ENCODE assay signal across 8 cellular contexts in genomic region chr16:29594926-29595838, GRCh38.
DNase-seq lines count a peak whose midpoint lies in the region; FAIRE-seq and TF ChIP-seq lines count a peak whose summit lies in the region.
"Not testable (repeated sequence)": the region's sequence is repeated elsewhere in the genome, so short reads cannot be mapped to it uniquely, and the experiment has no call there.

No MANE protein-coding gene starts in this region.

- not testable (repeated sequence) for H3K27me3 ChIP-seq in CD8-positive, alpha-beta memory T cell (ENCODE audit: insufficient read depth, low read length, poor library complexity, severe bottlenecking); H1 (replicated peaks in 1 of 4; ENCODE audit: control insufficient read depth in 3 of 4, extremely low read depth in 1 of 4, insufficient read depth in 3 of 4, low read length in 3 of 4); mesendoderm (ENCODE audit: insufficient read depth, low read length, poor library complexity)

- H3K4me3 ChIP-seq in CD8-positive, alpha-beta memory T cell (ENCODE audit: low read length), result peak overlapping the region; percentile 72
- H3K4me3 ChIP-seq in H1 (ENCODE audit: extremely low read depth in 1 of 4, insufficient read depth in 2 of 4, low read depth in 3 of 4, low read length in 4 of 4), result peak overlapping the region; percentile 61 to 85 (median 68)
- peak overlapping the region; percentile 68 for H3K4me3 ChIP-seq in mesendoderm (ENCODE audit: low read length)

- H3K18ac ChIP-seq in H1 (ENCODE audit: extremely low read depth, low read length) (peak overlapping the region; percentile 83), mesendoderm (ENCODE audit: low read length) (peak overlapping the region; percentile 46)

- CTCF ChIA-PET in CD8-positive, alpha-beta memory T cell (lab: Charles Lee), result interaction anchor here (0.6 kb wide), 1 partner anchor 1667 kb away, joined by 4 read pairs; no protein-coding TSS in a partner anchor
- CTCF ChIA-PET in H1 (lab: Charles Lee; ENCODE audit: partially characterized antibody), result not testable (repeated sequence)

- not testable (repeated sequence) for H2AFZ ChIP-seq in H1 (ENCODE audit: low read length)

- not testable (repeated sequence) for H3K23me2 ChIP-seq in H1 (ENCODE audit: low read depth, low read length)

- peak overlapping the region; percentile 53 to 66 for H3K4me2 ChIP-seq in H1 (ENCODE audit: insufficient read depth in 1 of 2, low read depth in 2 of 2, low read length in 2 of 2)
- peak overlapping the region; percentile 48 for H3K4me2 ChIP-seq in mesendoderm (ENCODE audit: low read length)

- peaks cover 16% of the 10 kb centered on the region for H3K4me1 ChIP-seq in CD8-positive, alpha-beta memory T cell (ENCODE audit: insufficient read depth, low read length)
- H3K4me1 ChIP-seq in H1 (replicated peaks in 1 of 4; ENCODE audit: control insufficient read depth in 3 of 4, insufficient read depth in 4 of 4, low read length in 3 of 4); mesendoderm (ENCODE audit: control insufficient read depth, low read depth, low read length): not testable (repeated sequence)

- not testable (repeated sequence) for H2BK12ac ChIP-seq in H1 (ENCODE audit: low read depth, low read length)

- not testable (repeated sequence) for H2BK120ac ChIP-seq in H1 (replicated peaks; ENCODE audit: low read depth, low read length); mesendoderm (ENCODE audit: low read depth, low read length)

- not testable (repeated sequence) for TF ChIP-seq EP300 in H1 (IDR thresholded peaks at IDR 0.05; ENCODE audit: borderline replicate concordance in 1 of 2, low read depth in 2 of 2, low read length in 2 of 2)

- H3K4ac ChIP-seq in H1 (replicated peaks; ENCODE audit: insufficient read length, low read depth, low read length); mesendoderm (ENCODE audit: low read depth, low read length): not testable (repeated sequence)

- not testable (repeated sequence) for H3K79me1 ChIP-seq in H1 (ENCODE audit: low read depth, low read length); mesendoderm (ENCODE audit: low read length)

- H2BK5ac ChIP-seq in H1 (ENCODE audit: low read depth, low read length), result peak overlapping the region; percentile 81; the same call in 1 of the 2 replicates
- H2BK5ac ChIP-seq in mesendoderm (ENCODE audit: low read length), result not testable (repeated sequence)

- peak overlapping the region in 3 of 4 experiments; percentile 65 to 86 (median 78) for H3K9ac ChIP-seq in H1 (replicated peaks in 1 of 4; ENCODE audit: extremely low read depth in 1 of 4, low read depth in 3 of 4, low read length in 3 of 4)
- H3K9ac ChIP-seq in mesendoderm (ENCODE audit: low read length), result peak overlapping the region; percentile 89

- peak in 1 of 2 experiments; percentile 60; a peak in 2 of 3 replicates for TF ChIP-seq POLR2A in H1 (IDR thresholded peaks at IDR 0.05; ENCODE audit: control extremely low read depth in 1 of 2, low read depth in 2 of 2, low read length in 2 of 2)

- H4K5ac ChIP-seq in H1 (ENCODE audit: insufficient read length, low read depth, low read length), result peak overlapping the region; percentile 60
- not testable (repeated sequence) for H4K5ac ChIP-seq in mesendoderm (ENCODE audit: low read length)

- TF ChIP-seq CTCF in GM20000 (IDR thresholded peaks at IDR 0.05; ENCODE audit: extremely low read depth, missing control alignments); H1 (IDR thresholded peaks at IDR 0.05; ENCODE audit: control extremely low read depth in 1 of 3, insufficient read depth in 1 of 3, low read depth in 1 of 3, low read length in 3 of 3): not testable (repeated sequence)

- not testable (repeated sequence) for H2BK15ac ChIP-seq in H1 (ENCODE audit: low read length); mesendoderm (replicated peaks; ENCODE audit: low read depth)

- 2% methylated on average over 51 of the region's 91 CpGs; no CpG with 5 or more reads in 1 of the 2 experiments for WGBS in H1 (ENCODE audit: extremely low coverage in 1 of 2, insufficient coverage in 1 of 2, insufficient read length in 1 of 2, insufficient replicate concordance in 2 of 2, low coverage in 1 of 2, low lambda C conversion rate in 2 of 2, missing lambda C conversion rate in 1 of 2), 2 experiments
- WGBS in mesendoderm (ENCODE audit: extremely low coverage, insufficient coverage, low lambda C conversion rate), result no CpG with 5 or more reads among the region's 91 CpGs

- H3K36me3 ChIP-seq in CD8-positive, alpha-beta memory T cell (ENCODE audit: insufficient read depth, low read length); H1 (ENCODE audit: control insufficient read depth in 2 of 4, insufficient read depth in 4 of 4, low read length in 3 of 4); mesendoderm (ENCODE audit: control insufficient read depth, insufficient read depth, low read length): not testable (repeated sequence)

- peaks cover 23 to 43% (median 29%) of the 10 kb centered on the region in 3 donors for H3K4me1 Mint-ChIP-seq in CD8-positive, alpha-beta memory T cell

- not testable (repeated sequence) for H3K36me3 Mint-ChIP-seq in CD8-positive, alpha-beta memory T cell

- H3K4me3 Mint-ChIP-seq in CD8-positive, alpha-beta memory T cell, result peak overlapping the region; percentile 79 to 94 (median 84)

- not testable (repeated sequence) for H3K23ac ChIP-seq in H1 (ENCODE audit: insufficient read length); mesendoderm (ENCODE audit: low read length)

- H4K91ac ChIP-seq in H1 (replicated peaks; ENCODE audit: insufficient read length, low read length), result not testable (repeated sequence)

- not testable (repeated sequence) for H2AK5ac ChIP-seq in H1 (ENCODE audit: low read depth, low read length); mesendoderm (ENCODE audit: low read length)

- not testable (repeated sequence) for H3K9me3 ChIP-seq in CD8-positive, alpha-beta memory T cell (ENCODE audit: low read length); H1 (ENCODE audit: insufficient read depth in 2 of 2, low read depth in 1 of 2, low read length in 1 of 2)

- H3K9me3 Mint-ChIP-seq in CD8-positive, alpha-beta memory T cell, result not testable (repeated sequence)

- H2BK20ac ChIP-seq in H1 (ENCODE audit: low read length), result not testable (repeated sequence)

- H3K56ac ChIP-seq in H1 (replicated peaks; ENCODE audit: insufficient read length, low read depth, low read length), result not testable (repeated sequence)
- H3K56ac ChIP-seq in mesendoderm (ENCODE audit: low read length), result peak overlapping the region; percentile 97

- not testable (repeated sequence) for FAIRE-seq in H1 (lab: Jason Lieb, UNC)

- POLR2A ChIA-PET in CD8-positive, alpha-beta memory T cell (lab: Charles Lee), result interaction anchor here (0.5 to 1.0 kb wide), 5 partner anchors 18 to 1523 kb away, joined by 3 to 11 read pairs (median 7); no protein-coding TSS in a partner anchor
- POLR2A ChIA-PET in H1 (lab: Charles Lee; ENCODE audit: partially characterized antibody), result interaction anchor here (0.7 to 2.2 kb wide), 3 partner anchors 18 to 84 kb away, joined by 3 to 9 read pairs (median 7); partner anchors contain the start of gene QPRT

- H4K8ac ChIP-seq in H1 (ENCODE audit: extremely low read depth, insufficient read depth, low read length), result 0 out of 2 replicates have a peak overlapping the region, but pooled peaks have one; percentile 80
- H4K8ac ChIP-seq in mesendoderm (ENCODE audit: low read depth, low read length), result not testable (repeated sequence)

- not testable (repeated sequence) for H4K20me1 ChIP-seq in H1 (replicated peaks in 1 of 2; ENCODE audit: control insufficient read depth in 1 of 2, insufficient read depth in 2 of 2, low read length in 2 of 2)

- peak overlapping the region; percentile 33 for H3K27ac ChIP-seq in CD8-positive, alpha-beta memory T cell (ENCODE audit: low read depth, low read length)
- H3K27ac ChIP-seq in H1 (ENCODE audit: low read depth, low read length) (peak overlapping the region; percentile 81; the same call in 1 of the 2 replicates), mesendoderm (ENCODE audit: low read depth, low read length) (peak overlapping the region; percentile 87)

- H3K14ac ChIP-seq in H1 (ENCODE audit: insufficient read length), result not testable (repeated sequence)

- H3K27me3 Mint-ChIP-seq in CD8-positive, alpha-beta memory T cell, result not testable (repeated sequence)

- DNase-seq in CD8-positive, alpha-beta memory T cell, result peak; percentile 83 to 94 (median 90)
- DNase-seq in GM20000 (ENCODE audit: low spot score) (peak; percentile 70), HS-5 (ENCODE audit: low read depth) (peak; percentile 62), NOMO-1 treated with DMSO at 0.1 percent for 48 hours (lab: John Stamatoyannopoulos, UW; ENCODE audit: unreplicated experiment) (peak; percentile 72), H1 (ENCODE audit: low read depth in 1 of 2, low spot score in 2 of 2) (peak; percentile 62 to 93), mesendoderm (peak; percentile 97)
- peak; percentile 64 for DNase-seq in activated CD8-positive, alpha-beta memory T cell treated with anti-CD3 and anti-CD28 coated beads, Interleukin-2, amount 50 U/mL, for 1 hour (ENCODE audit: extremely low read depth)
- peak; percentile 73 for DNase-seq in stimulated activated CD8-positive, alpha-beta memory T cell treated with anti-CD3 and anti-CD28 coated beads, Interleukin-12 subunit alpha, Interleukin-12 subunit beta, amount 100 ng/mL, for 24 hours (ENCODE audit: extremely low read depth)

- H3K79me2 ChIP-seq in H1 (ENCODE audit: control insufficient read depth in 1 of 2, insufficient read depth in 2 of 2, low read length in 2 of 2), result peaks cover 3 to 44% of the 10 kb centered on the region in 2 experiments; a peak in 2 of 4 replicates
- H3K79me2 ChIP-seq in mesendoderm (ENCODE audit: control insufficient read depth, insufficient read depth, low read length), result peaks cover 20% of the 10 kb centered on the region

- TF ChIP-seq RAD21 in H1 (IDR thresholded peaks at IDR 0.05 in 1 of 2, conservative IDR thresholded peaks at IDR 0.05 in 1 of 2; ENCODE audit: low read depth in 2 of 2, low read length in 2 of 2), result not testable (repeated sequence)

- peak overlapping the region; percentile 77 to 92 (median 86) for H3K27ac Mint-ChIP-seq in CD8-positive, alpha-beta memory T cell

TF ChIP-seq in H1, 55 proteins besides CTCF, POLR2A, EP300 and RAD21 (continues in another document):
- TF ChIP-seq, protein P1, sequence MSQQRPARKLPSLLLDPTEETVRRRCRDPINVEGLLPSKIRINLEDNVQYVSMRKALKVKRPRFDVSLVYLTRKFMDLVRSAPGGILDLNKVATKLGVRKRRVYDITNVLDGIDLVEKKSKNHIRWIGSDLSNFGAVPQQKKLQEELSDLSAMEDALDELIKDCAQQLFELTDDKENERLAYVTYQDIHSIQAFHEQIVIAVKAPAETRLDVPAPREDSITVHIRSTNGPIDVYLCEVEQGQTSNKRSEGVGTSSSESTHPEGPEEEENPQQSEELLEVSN (IDR thresholded peaks at IDR 0.05), result peak; percentile 65
- peak in 1 of 2 experiments; percentile 49; a peak in 1 of 4 replicates for TF ChIP-seq SIN3A (conservative IDR thresholded peaks at IDR 0.05 in 1 of 2, IDR thresholded peaks at IDR 0.05 in 1 of 2; ENCODE audit: low read depth in 1 of 2, low read length in 2 of 2)

Comparison
In these comparisons a context has a peak if more than half of its experiments do, and no peak if none do; other contexts are left out.
1. Peak in every context shown above with its lines: DNase-seq, H3K4me3 ChIP-seq and H3K27ac ChIP-seq.
2. H3K27ac ChIP-seq: peak in every context shown above with its lines; median percentile 87 in mesendoderm; 81 in H1; 33 in CD8-positive, alpha-beta memory T cell.